In the genomic region with DNA sequence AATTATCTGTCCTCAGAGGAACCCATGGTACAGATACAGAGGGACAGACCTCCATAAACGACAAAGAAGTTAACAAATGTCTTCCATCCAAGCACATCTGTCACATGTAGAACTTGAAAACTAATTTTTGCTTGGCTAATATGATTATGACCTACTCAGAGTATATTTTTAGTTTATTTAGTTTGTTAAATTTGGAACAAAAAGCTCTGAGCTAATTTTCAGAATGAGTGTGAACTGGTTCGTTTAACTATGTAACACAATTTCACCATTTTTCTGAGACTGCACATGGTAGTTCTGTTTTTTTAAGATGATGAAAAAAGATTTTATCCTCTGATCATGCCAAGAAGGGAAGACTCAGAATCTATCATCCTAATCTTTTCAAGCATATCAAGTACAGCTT, we compare ENCODE assay signal across 25 cellular contexts.
"Had no signal": no experiment of that assay in that cellular context is flagged by ENCODE, and none has a peak within 500 bp of the region (broad histone marks: within the 10 kb centered on the region; RNA-seq: fewer than 3 reads in every experiment).

No MANE protein-coding gene starts in this region.

- DNase-seq: natural killer cell; occipital lobe; ovary; posterior cingulate gyrus; psoas muscle; right cardiac atrium; right lobe of liver; sigmoid colon; small intestine; stimulated activated CD4-positive, alpha-beta T cell treated with anti-CD3 and anti-CD28 coated beads, Interleukin-15, amount 100 ng/mL, for 24 hours; stimulated activated CD4-positive, alpha-beta T cell treated with anti-CD3 and anti-CD28 coated beads, Interleukin-2, amount 100 ng/mL, for 24 hours; stimulated activated CD4-positive, alpha-beta T cell treated with anti-CD3 and anti-CD28 coated beads, Interleukin-2, amount 100 ng/mL, for 48 hours; stimulated activated CD4-positive, alpha-beta T cell treated with anti-CD3 and anti-CD28 coated beads, Interleukin-4, amount 100 ng/mL, for 24 hours; stimulated activated naive B cell treated with anti-CD40 and anti-IgM and Interleukin-4, amounts not matched to agents 10 μg/mL and 1 μg/mL and 100 μg/mL, for 72 hours; stimulated activated naive CD4-positive, alpha-beta T cell treated with Interleukin-2 at 50 U/mL for 16 hours; stomach; thyroid gland; upper lobe of left lung had no signal

- H3K27ac ChIP-seq: neural progenitor cell, ovary, parathyroid adenoma, psoas muscle, right lobe of liver, sigmoid colon, stomach, thoracic aorta, thyroid gland, tibial nerve, upper lobe of left lung, vagina had no signal

- H3K9ac ChIP-seq: neural progenitor cell, parathyroid adenoma had no signal

- H3K9me3 ChIP-seq: ovary, psoas muscle, right lobe of liver, sigmoid colon, stomach, thoracic aorta, thyroid gland, tibial nerve, upper lobe of left lung, vagina had no signal

- H3K4me1 ChIP-seq: neural progenitor cell, parathyroid adenoma, psoas muscle, right lobe of liver, stomach, thyroid gland, tibial nerve, upper lobe of left lung, vagina had no signal

- H3K4me2 ChIP-seq: neural progenitor cell had no signal

- H3K4me3 ChIP-seq: neural progenitor cell, ovary, psoas muscle, right lobe of liver, sigmoid colon, stomach, thoracic aorta, thyroid gland, tibial nerve, upper lobe of left lung, vagina had no signal

- H3K36me3 ChIP-seq: neural progenitor cell, ovary, right lobe of liver, sigmoid colon, stomach, thoracic aorta, thyroid gland, tibial nerve, upper lobe of left lung, vagina had no signal

- H3K79me2 ChIP-seq: parathyroid adenoma had no signal

- FAIRE-seq: small intestine, urothelium cell line had no signal

- ATAC-seq: natural killer cell; psoas muscle; right cardiac atrium; right lobe of liver; stimulated activated effector memory CD8-positive, alpha-beta T cell treated with anti-CD3 and anti-CD28 coated beads, Interleukin-12 subunit alpha, Interleukin-12 subunit beta, amount 100 ng/mL, for 72 hours; stimulated activated naive B cell treated with anti-CD40 and anti-IgM and Interleukin-4, amounts not matched to agents 10 μg/mL and 1 μg/mL and 100 μg/mL, for 72 hours had no signal

- H2AFZ ChIP-seq: neural progenitor cell, parathyroid adenoma had no signal

- H3K27me3 ChIP-seq: neural progenitor cell, ovary, right lobe of liver, sigmoid colon, stomach, thyroid gland, tibial nerve, upper lobe of left lung, vagina had no signal
